24 cellular contexts compared by ENCODE assay signal in the genomic region with DNA sequence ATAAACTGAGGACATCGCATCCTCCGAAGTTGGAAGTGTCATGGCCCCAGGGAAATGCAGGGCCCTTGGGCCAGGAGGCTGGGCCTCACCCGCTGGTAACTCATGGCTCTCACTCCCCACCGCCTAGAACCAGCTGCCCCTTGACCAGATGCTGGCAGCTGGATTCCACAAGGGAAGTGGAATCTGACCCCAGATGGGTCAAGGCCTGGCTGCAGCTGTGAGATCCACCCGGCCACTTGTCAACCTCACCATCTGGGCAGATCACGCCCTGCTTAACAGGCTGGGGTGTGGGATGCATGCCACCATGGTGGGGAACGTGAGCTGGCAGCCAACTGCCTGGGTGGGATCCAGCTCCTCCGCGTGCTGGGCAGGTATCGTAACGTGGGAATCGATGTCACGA. TPM values are rescaled to one million over a fixed set of nuclear protein-coding genes. Genes with fewer than 3 reads are reported as not detected.
DNase-seq lines count a peak whose midpoint lies in the region; ATAC-seq, FAIRE-seq and TF ChIP-seq lines count a peak whose summit lies in the region.
"Had no signal": no experiment of that assay in that cellular context is flagged by ENCODE, and none has a peak within 500 bp of the region (broad histone marks: within the 10 kb centered on the region; RNA-seq: fewer than 3 reads in every experiment).

No MANE protein-coding gene starts in this region.

- no peak for DNase-seq in K562 (ENCODE audit: extremely low read depth in 1 of 4, low spot score in 3 of 4)
- peak; percentile 65 for DNase-seq in myocyte (ENCODE audit: low read depth)
- no peak for DNase-seq in NCI-H146 (lab: John Stamatoyannopoulos, UW)
- DNase-seq in lower lobe of right lung = no peak
- no peak for DNase-seq in MV-4-11 (lab: John Stamatoyannopoulos, UW)
- DNase-seq: 8988T; ACHN; AML-193; BE2C; C1 segment of cervical spinal cord; Calu3; CD4-positive, alpha-beta memory T cell; COR-L47; DMS79; EL; GDM1; GOT3; H7; HCEC 1CT had no signal

- H3K27me3 ChIP-seq in BLaER1 (no peaks in the 10 kb centered on the region), K562 (ENCODE audit: control insufficient read depth in 2 of 2, insufficient read depth in 2 of 2, low read length in 2 of 2) (peaks cover 32 to 65% of the 10 kb centered on the region in 2 experiments; a peak in 4 of 5 replicates), lower lobe of right lung (ENCODE audit: low read depth) (no peaks in the 10 kb centered on the region)
- H3K27me3 ChIP-seq: BE2C had no signal

- no peak overlapping the region for H2AFZ ChIP-seq in K562 (ENCODE audit: low read depth, low read length)

- BruUV-seq in K562 (replicated peaks; lab: Mats Ljungman, UMichigan) = no TSS peak

- H3K4me2 ChIP-seq in BLaER1 (0 out of 2 replicates have a peak overlapping the region, but pooled peaks have one; percentile 11), K562 (ENCODE audit: insufficient read depth, low read length) (no peak overlapping the region)
- H3K4me2 ChIP-seq: A549 had no signal

- H3K79me2 ChIP-seq in K562 (ENCODE audit: control insufficient read depth, insufficient read depth, low read length) = no peaks in the 10 kb centered on the region

- POLR2A ChIA-PET in K562 (lab: Yijun Ruan, JAX) = interaction anchor here (0.7 to 1.3 kb wide), 2 partner anchors 10 to 14 kb away, joined by 3 to 5 read pairs; no protein-coding TSS in a partner anchor

- no peak for TF ChIP-seq RAD21 in K562 (CRISPR knock-in tag; conservative IDR thresholded peaks at IDR 0.05 in 1 of 2, IDR thresholded peaks at IDR 0.05 in 1 of 2)

- H3K27ac ChIP-seq in BLaER1 = 0 out of 2 replicates have a peak overlapping the region, but pooled peaks have one; percentile 4
- H3K27ac ChIP-seq in K562 (ENCODE audit: extremely low read depth, low read depth, low read length) = no peak overlapping the region
- peak overlapping the region; percentile 50 for H3K27ac ChIP-seq in temporal lobe (ENCODE audit: low read depth, low read length)
- no peak overlapping the region for H3K27ac ChIP-seq in lower lobe of right lung
- H3K27ac ChIP-seq: A549 had no signal

- H3K9ac ChIP-seq in BLaER1 (no peak overlapping the region), K562 (ENCODE audit: insufficient read depth in 1 of 2, low read depth in 2 of 2, low read length in 2 of 2) (no peak overlapping the region; a peak in 1 of 4 replicates)

- no peak for FAIRE-seq in K562 (lab: Jason Lieb, UNC)
- FAIRE-seq: A549, GM12878, GM19239 had no signal

- H4K20me1 ChIP-seq in BLaER1 (peaks cover 99% of the 10 kb centered on the region), K562 (replicated peaks; ENCODE audit: control insufficient read depth, insufficient read depth, low read length) (peaks cover 37% of the 10 kb centered on the region)

- H3K36me3 ChIP-seq in BLaER1 = peaks cover 95% of the 10 kb centered on the region
- H3K36me3 ChIP-seq in K562 (ENCODE audit: control insufficient read depth, insufficient read depth, low read length) = no peaks in the 10 kb centered on the region
- peaks cover 22% of the 10 kb centered on the region for H3K36me3 ChIP-seq in lower lobe of right lung
- H3K36me3 ChIP-seq: BE2C had no signal

- in situ Hi-C loops in K562 (cut with MboI) = no loop called here

- TF ChIP-seq POLR2A in K562 (conservative IDR thresholded peaks at IDR 0.05) = no peak

- H3K4me3 ChIP-seq in BLaER1 = no peak overlapping the region
- H3K4me3 ChIP-seq in K562 = no peak overlapping the region
- H3K4me3 ChIP-seq in lower lobe of right lung = no peak overlapping the region
- H3K4me3 ChIP-seq: A549, GM12878 had no signal

- CTCF ChIA-PET in K562 (lab: Yijun Ruan, JAX; ENCODE audit: low intra/inter-chr PET ratio) = interaction anchor here (0.6 kb wide), 1 partner anchor 207 kb away, joined by 4 read pairs; no protein-coding TSS in a partner anchor

- 22% methylated on average over 13 of the region's 13 CpGs for WGBS in K562 (ENCODE audit: insufficient coverage, low coverage, missing lambda C conversion rate)

- peaks cover 14% of the 10 kb centered on the region for H3K4me1 ChIP-seq in BLaER1
- peaks cover 2 to 29% of the 10 kb centered on the region in 2 experiments; a peak in 4 of 5 replicates for H3K4me1 ChIP-seq in K562 (replicated peaks in 1 of 2; ENCODE audit: control insufficient read depth in 2 of 2, insufficient read depth in 2 of 2, low read length in 2 of 2)
- H3K4me1 ChIP-seq in lower lobe of right lung = no peaks in the 10 kb centered on the region
- H3K4me1 ChIP-seq: A549, BE2C had no signal

- intact Hi-C loops in K562 (cut with micrococcal nuclease) (no loop called here), lower lobe of right lung (cut with DNase I) (no loop called here)

- ATAC-seq in K562 = no peak
- ATAC-seq in lower lobe of right lung = no peak
- ATAC-seq: A549, GM12878 had no signal

- H3K9me3 ChIP-seq in BLaER1 (no peaks in the 10 kb centered on the region), K562 (replicated peaks; ENCODE audit: control insufficient read depth, insufficient read depth, low read depth, low read length) (no peaks in the 10 kb centered on the region), lower lobe of right lung (no peaks in the 10 kb centered on the region)
- H3K9me3 ChIP-seq: A549, BE2C had no signal

- no peak for TF ChIP-seq CTCF in K562 (IDR thresholded peaks at IDR 0.05 in 2 of 3, conservative IDR thresholded peaks at IDR 0.05 in 1 of 3; ENCODE audit: insufficient read depth in 2 of 3, low read depth in 1 of 3, low read length in 3 of 3)
- no peak for TF ChIP-seq CTCF in lower lobe of right lung (IDR thresholded peaks at IDR 0.05)

- H3K9me1 ChIP-seq in K562 (ENCODE audit: control insufficient read depth, insufficient read depth, low read length) = peaks cover 2% of the 10 kb centered on the region

- no peak for TF ChIP-seq EP300 in K562 (IDR thresholded peaks at IDR 0.05; ENCODE audit: low read length)

TF ChIP-seq in K562, 482 proteins besides CTCF, POLR2A, EP300 and RAD21:
- TF ChIP-seq CBX2 (IDR thresholded peaks at IDR 0.05; ENCODE audit: insufficient read depth, low read length, poor library complexity, severe bottlenecking) = no peak
- TF ChIP-seq CBFA2T2 (conservative IDR thresholded peaks at IDR 0.05) = 0 out of 2 replicates have a peak, but pooled peaks have one; percentile 3

RNA-seq across cellular contexts. Expression of gene KCNAB2, which starts 25.5 kb away (rescaled TPM):
- total RNA-seq in K562 (2011; cell fraction: chromatin; rRNA removed; ENCODE audit: low replicate concordance) = 23.9 and 48.7 TPM in 2 replicates
- total RNA-seq in K562 (2011; cell fraction: nucleolus; rRNA removed) = 31.2 and 38.0 TPM in 2 replicates
- total RNA-seq in K562 (2011; cell fraction: nucleoplasm; rRNA removed) = 23.7 and 24.4 TPM in 2 replicates
- total RNA-seq in K562 (2014; rRNA removed) (4.0 and 11.1 TPM in 2 replicates), K562 (2014; rRNA removed; fragmentation: Illumina TruSeq; extraction: Trizol) (7.1 and 7.2 TPM in 2 replicates), K562 (2015; rRNA removed; fragmentation: Illumina TruSeq; extraction: Trizol) (6.1 and 6.4 TPM in 2 replicates), K562 (2021) (14.7 and 15.8 TPM in 2 replicates), myocyte (1.2 and 1.8 TPM in 2 replicates), temporal lobe (9.1 TPM), lower lobe of right lung (119 TPM)
- polyA plus RNA-seq in K562 (2011; rRNA removed) (5.8 and 7.4 TPM in 2 replicates), K562 (2014; fragmentation: Illumina TruSeq; extraction: Trizol) (8.1 and 8.2 TPM in 2 replicates), K562 (2014; fragmentation: Nextera tagmentation; extraction: Ambion mirVana) (1 to 10 TPM; 1.8 to 2.4 TPM), K562 (2014; rRNA removed) (8.3 and 10.8 TPM in 2 replicates)
- 3.5 and 7.3 TPM in 2 replicates for polyA plus RNA-seq in K562 (2011; cell fraction: cytosol; rRNA removed)
- polyA plus RNA-seq in K562 (2011; cell fraction: nucleus; rRNA removed) = 19.8 and 26.0 TPM in 2 replicates
- polyA plus RNA-seq in K562 (2012) = 11.8 and 15.5 TPM in 2 replicates
- 2.0 and 5.5 TPM in 2 replicates for polyA minus RNA-seq in K562 (2011; rRNA and poly(A)+ RNA removed)
- polyA minus RNA-seq in K562 (2011; cell fraction: cytosol; rRNA and poly(A)+ RNA removed) = 3.7 and 4.5 TPM in 2 replicates
- polyA minus RNA-seq in K562 (2011; cell fraction: nucleus; rRNA and poly(A)+ RNA removed) = 13.6 and 16.0 TPM in 2 replicates
- 3.0 TPM for polyA plus RNA-seq in myocyte (2012)

Comparison
In these comparisons a context has a peak if more than half of its experiments do, and no peak if none do; other contexts are left out.
1. H3K27ac ChIP-seq: peak in BLaER1 (single experiment) and temporal lobe (single experiment); none in K562 (single experiment) and lower lobe of right lung (single experiment).